10 cellular contexts compared by ENCODE assay signal in genomic region chr5:171272996-171273970, GRCh38. TPM values are rescaled to one million over a fixed set of nuclear protein-coding genes. Genes with fewer than 3 reads are reported as not detected.
A peak's percentile ranks its signal among the peaks of the same experiment; 100 is the strongest.
DNase-seq lines count a peak whose midpoint lies in the region; ATAC-seq and TF ChIP-seq lines count a peak whose summit lies in the region.
"Had no signal": no experiment of that assay in that cellular context is flagged by ENCODE, and none has a peak within 500 bp of the region (broad histone marks: within the 10 kb centered on the region; RNA-seq: fewer than 3 reads in every experiment).

No MANE protein-coding gene starts in this region.

- POLR2A ChIA-PET in activated CD4-positive, alpha-beta T cell treated with anti-CD3 and anti-CD28 coated beads for 36 hours (lab: Charles Lee): interaction anchor here (0.6 kb wide), 1 partner anchor 43 kb away, joined by 4 read pairs; no protein-coding TSS in a partner anchor

- H3K9me3 Mint-ChIP-seq in activated CD4-positive, alpha-beta T cell treated with anti-CD3 and anti-CD28 coated beads for 36 hours (ENCODE audit: low read depth): no peaks in the 10 kb centered on the region
- no peaks in the 10 kb centered on the region for H3K9me3 Mint-ChIP-seq in activated CD4-positive, alpha-beta T cell treated with anti-CD3 and anti-CD28 coated beads, Interleukin-2, amount 10 ng/mL, durations not matched to agents 24 days and 14 days

- H3K27me3 Mint-ChIP-seq in activated CD4-positive, alpha-beta T cell treated with anti-CD3 and anti-CD28 coated beads for 36 hours: peaks cover 9% of the 10 kb centered on the region
- H3K27me3 Mint-ChIP-seq in activated CD4-positive, alpha-beta T cell treated with anti-CD3 and anti-CD28 coated beads, Interleukin-2, amount 10 ng/mL, durations not matched to agents 24 days and 14 days: peaks cover 17% of the 10 kb centered on the region

- peak; percentile 23 for DNase-seq in activated CD4-positive, alpha-beta T cell treated with anti-CD3 and anti-CD28 coated beads for 36 hours
- DNase-seq in activated CD4-positive, alpha-beta T cell treated with anti-CD3 and anti-CD28 coated beads, Interleukin-2, amount 10 ng/mL, durations not matched to agents 24 days and 14 days: no peak
- peak; percentile 6 for DNase-seq in LNCaP clone FGC (ENCODE audit: low read depth)
- peak; percentile 30 for DNase-seq in astrocyte of the hippocampus (ENCODE audit: low read depth, low spot score)
- no peak for DNase-seq in osteoblast (ENCODE audit: insufficient read length, low spot score, missing footprints)
- DNase-seq in HCEC 1CT: no peak
- DNase-seq: sigmoid colon had no signal

- TF ChIP-seq CTCF in LNCaP clone FGC (IDR thresholded peaks at IDR 0.05; ENCODE audit: control insufficient read depth, extremely low read depth, insufficient read depth) (peak; percentile 60), osteoblast (IDR thresholded peaks at IDR 0.05; ENCODE audit: extremely low read depth, low read depth, low read length) (peak; percentile 37)

- intact Hi-C loops in activated CD4-positive, alpha-beta T cell treated with anti-CD3 and anti-CD28 coated beads for 36 hours (cut with DNase I, micrococcal nuclease): loop anchor here (1.0 to 2.0 kb wide), 2 partner anchors 69 to 70 kb away; no protein-coding TSS in a partner anchor
- intact Hi-C loops in activated CD4-positive, alpha-beta T cell treated with anti-CD3 and anti-CD28 coated beads, Interleukin-2, amount 10 ng/mL, durations not matched to agents 24 days and 14 days (cut with micrococcal nuclease): no loop called here

- no peaks in the 10 kb centered on the region for H3K4me1 Mint-ChIP-seq in activated CD4-positive, alpha-beta T cell treated with anti-CD3 and anti-CD28 coated beads for 36 hours
- H3K4me1 Mint-ChIP-seq in activated CD4-positive, alpha-beta T cell treated with anti-CD3 and anti-CD28 coated beads, Interleukin-2, amount 10 ng/mL, durations not matched to agents 24 days and 14 days: no peaks in the 10 kb centered on the region
- H3K4me1 Mint-ChIP-seq: IgD-negative memory B cell had no signal

- no peak overlapping the region for H3K27ac Mint-ChIP-seq in activated CD4-positive, alpha-beta T cell treated with anti-CD3 and anti-CD28 coated beads for 36 hours
- no peak overlapping the region for H3K27ac Mint-ChIP-seq in activated CD4-positive, alpha-beta T cell treated with anti-CD3 and anti-CD28 coated beads, Interleukin-2, amount 10 ng/mL, durations not matched to agents 24 days and 14 days
- H3K27ac Mint-ChIP-seq: IgD-negative memory B cell had no signal

- ATAC-seq in activated CD4-positive, alpha-beta T cell treated with anti-CD3 and anti-CD28 coated beads for 36 hours: no peak
- ATAC-seq in HG03442 (IDR thresholded peaks at IDR 0.05; ENCODE audit: unreplicated experiment): no peak
- ATAC-seq in HG02759 (IDR thresholded peaks at IDR 0.05; ENCODE audit: unreplicated experiment): no peak

- CTCF ChIA-PET in activated CD4-positive, alpha-beta T cell treated with anti-CD3 and anti-CD28 coated beads for 36 hours (lab: Charles Lee): interaction anchor here (1.3 to 1.6 kb wide), 3 partner anchors 10 to 67 kb away, joined by 3 to 4 read pairs (median 4); no protein-coding TSS in a partner anchor

- H3K27me3 ChIP-seq in osteoblast (ENCODE audit: insufficient read depth, low read length): no peaks in the 10 kb centered on the region
- H3K27me3 ChIP-seq: sigmoid colon had no signal

- H2AFZ ChIP-seq in osteoblast (ENCODE audit: low read length): no peak overlapping the region

- H3K36me3 ChIP-seq in osteoblast (ENCODE audit: insufficient read depth, low read length): no peaks in the 10 kb centered on the region
- H3K36me3 ChIP-seq: sigmoid colon had no signal

- H3K27ac ChIP-seq in osteoblast (ENCODE audit: low read depth, low read length): no peak overlapping the region
- H3K27ac ChIP-seq: sigmoid colon had no signal

- H3K4me3 ChIP-seq in LNCaP clone FGC (ENCODE audit: low read depth, low read length) (no peak overlapping the region), osteoblast (ENCODE audit: insufficient read depth, low read length) (no peak overlapping the region)
- H3K4me3 ChIP-seq: sigmoid colon had no signal

- H3K4me2 ChIP-seq in osteoblast (ENCODE audit: insufficient read depth, low read length): no peak overlapping the region

- no peaks in the 10 kb centered on the region for H4K20me1 ChIP-seq in osteoblast (ENCODE audit: insufficient read depth, low read length)

- H3K9me3 ChIP-seq in osteoblast (ENCODE audit: low read depth, low read length): no peaks in the 10 kb centered on the region
- H3K9me3 ChIP-seq: sigmoid colon had no signal

- H3K4me3 Mint-ChIP-seq in activated CD4-positive, alpha-beta T cell treated with anti-CD3 and anti-CD28 coated beads for 36 hours: no peak overlapping the region
- no peak overlapping the region for H3K4me3 Mint-ChIP-seq in activated CD4-positive, alpha-beta T cell treated with anti-CD3 and anti-CD28 coated beads, Interleukin-2, amount 10 ng/mL, durations not matched to agents 24 days and 14 days
- H3K4me3 Mint-ChIP-seq: IgD-negative memory B cell had no signal

- H3K79me2 ChIP-seq in osteoblast (ENCODE audit: insufficient read depth, low read length): no peaks in the 10 kb centered on the region

- peaks cover 9% of the 10 kb centered on the region for H3K4me1 ChIP-seq in osteoblast (ENCODE audit: insufficient read depth, low read length)
- H3K4me1 ChIP-seq: sigmoid colon had no signal

- no peaks in the 10 kb centered on the region for H3K36me3 Mint-ChIP-seq in activated CD4-positive, alpha-beta T cell treated with anti-CD3 and anti-CD28 coated beads for 36 hours (ENCODE audit: low read depth)
- H3K36me3 Mint-ChIP-seq in activated CD4-positive, alpha-beta T cell treated with anti-CD3 and anti-CD28 coated beads, Interleukin-2, amount 10 ng/mL, durations not matched to agents 24 days and 14 days (ENCODE audit: low read depth): no peaks in the 10 kb centered on the region

RNA-seq across cellular contexts. Expression of gene TLX3, which starts 35.8 kb away (rescaled TPM):
- total RNA-seq in activated CD4-positive, alpha-beta T cell treated with anti-CD3 and anti-CD28 coated beads for 36 hours: not detected
- not detected in 2 replicates for total RNA-seq in activated CD4-positive, alpha-beta T cell treated with anti-CD3 and anti-CD28 coated beads, Interleukin-2, amount 10 ng/mL, durations not matched to agents 24 days and 14 days
- not detected in 2 replicates for total RNA-seq in osteoblast
- total RNA-seq: sigmoid colon had no signal

Comparison
In these comparisons a context has a peak if more than half of its experiments do, and no peak if none do; other contexts are left out.
1. DNase-seq: peak in activated CD4-positive, alpha-beta T cell treated with anti-CD3 and anti-CD28 coated beads for 36 hours (single experiment), LNCaP clone FGC (single experiment) and astrocyte of the hippocampus (single experiment); none in activated CD4-positive, alpha-beta T cell treated with anti-CD3 and anti-CD28 coated beads, Interleukin-2, amount 10 ng/mL, durations not matched to agents 24 days and 14 days (single experiment), osteoblast (single experiment) and HCEC 1CT (single experiment).